27 cellular contexts compared by ENCODE assay signal in genomic region chr10:128922619-128923018, GRCh38.
"Had no signal": no experiment of that assay in that cellular context is flagged by ENCODE, and none has a peak within 500 bp of the region (broad histone marks: within the 10 kb centered on the region; RNA-seq: fewer than 3 reads in every experiment).

No MANE protein-coding gene starts in this region.

- H3K9me3 Mint-ChIP-seq: activated CD4-positive, alpha-beta T cell treated with anti-CD3 and anti-CD28 coated beads, Interleukin-2, amount 10 ng/mL, durations not matched to agents 7 days and 5 days; activated naive CD8-positive, alpha-beta T cell treated with anti-CD3 and anti-CD28 coated beads, Interleukin-2, amount 50 U/mL, for 24 hours; activated T-cell treated with anti-CD3 and anti-CD28 coated beads, Interleukin-2, amount 50 U/mL, for 4 hours had no signal

- H3K27ac ChIP-seq: ascending aorta, body of pancreas, SJCRH30, VCaP had no signal

- H3K27ac Mint-ChIP-seq: activated CD4-positive, alpha-beta memory T cell treated with anti-CD3 and anti-CD28 coated beads for 36 hours; activated CD4-positive, alpha-beta T cell treated with anti-CD3 and anti-CD28 coated beads, Interleukin-2, amount 10 ng/mL, durations not matched to agents 7 days and 5 days; activated naive CD4-positive, alpha-beta T cell treated with anti-CD3 and anti-CD28 coated beads, Interleukin-2, amount 50 U/mL, for 72 hours; activated naive CD8-positive, alpha-beta T cell treated with anti-CD3 and anti-CD28 coated beads, Interleukin-2, amount 50 U/mL, for 24 hours had no signal

- H3K4me3 Mint-ChIP-seq: activated CD4-positive, alpha-beta memory T cell treated with anti-CD3 and anti-CD28 coated beads for 36 hours; activated CD4-positive, alpha-beta T cell treated with anti-CD3 and anti-CD28 coated beads, Interleukin-2, amount 10 ng/mL, durations not matched to agents 7 days and 5 days; activated naive CD8-positive, alpha-beta T cell treated with anti-CD3 and anti-CD28 coated beads, Interleukin-2, amount 50 U/mL, for 24 hours; activated T-cell treated with anti-CD3 and anti-CD28 coated beads, Interleukin-2, amount 50 U/mL, for 4 hours had no signal

- H3K36me3 ChIP-seq: ascending aorta, SJCRH30 had no signal

- H3K4me3 ChIP-seq: ascending aorta, body of pancreas, SJCRH30 had no signal

- H3K4me1 Mint-ChIP-seq: activated naive CD8-positive, alpha-beta T cell treated with anti-CD3 and anti-CD28 coated beads, Interleukin-2, amount 50 U/mL, for 24 hours had no signal

- H3K27me3 Mint-ChIP-seq: activated naive CD8-positive, alpha-beta T cell treated with anti-CD3 and anti-CD28 coated beads, Interleukin-2, amount 50 U/mL, for 24 hours had no signal

- H3K4me1 ChIP-seq: ascending aorta, SJCRH30 had no signal

- H3K9me3 ChIP-seq: body of pancreas, SJCRH30, SK-N-SH had no signal

- H3K36me3 Mint-ChIP-seq: activated CD4-positive, alpha-beta memory T cell treated with anti-CD3 and anti-CD28 coated beads for 36 hours; activated naive CD4-positive, alpha-beta T cell treated with anti-CD3 and anti-CD28 coated beads, Interleukin-2, amount 50 U/mL, for 72 hours had no signal

- DNase-seq: activated CD4-positive, alpha-beta memory T cell treated with anti-CD3 and anti-CD28 coated beads for 36 hours; activated CD4-positive, alpha-beta T cell treated with anti-CD3 and anti-CD28 coated beads, Interleukin-2, amount 10 ng/mL, durations not matched to agents 7 days and 5 days; activated CD4-positive, CD25-positive, alpha-beta regulatory T cell; activated CD8-positive, alpha-beta memory T cell treated with anti-CD3 and anti-CD28 coated beads for 24 hours; activated effector memory CD4-positive, alpha-beta T cell treated with anti-CD3 and anti-CD28 coated beads, Interleukin-2, amount 50 U/mL, for 16 hours; activated naive CD4-positive, alpha-beta T cell treated with Interleukin-2 at 50 U/mL for 16 hours; activated naive CD8-positive, alpha-beta T cell treated with anti-CD3 and anti-CD28 coated beads, Interleukin-2, amount 50 U/mL, for 24 hours; activated T-cell treated with anti-CD3 and anti-CD28 coated beads, Interleukin-2, amount 50 U/mL, for 4 hours; amniotic stem cell; Kasumi-1; KBM-7; NCI-H1092; NCI-H1436; NCI-H1694 treated with DMSO at 0.1 percent for 48 hours; NCI-H2081; NCI-H510A treated with DMSO at 0.1 percent for 48 hours; NCI-H69; NK-92 treated with Interleukin-12 subunit alpha and Interleukin-12 subunit beta, amount 100 ng/mL, for 24 hours; OCI-M1; RPMI8226; SJCRH30; SK-N-SH; T-helper 1 cell had no signal

- H3K27me3 ChIP-seq: ascending aorta, body of pancreas, SJCRH30 had no signal

- H3K9ac ChIP-seq: SK-N-SH had no signal
